ENCODE assay signal across 24 cellular contexts in genomic region chr9:135586601-135587109, GRCh38. TPM values are rescaled to one million over a fixed set of nuclear protein-coding genes. Genes with fewer than 3 reads are reported as not detected.
"Had no signal": no experiment of that assay in that cellular context is flagged by ENCODE, and none has a peak within 500 bp of the region (broad histone marks: within the 10 kb centered on the region; RNA-seq: fewer than 3 reads in every experiment).

No MANE protein-coding gene starts in this region.

- H3K4me1 ChIP-seq: body of pancreas, suprapubic skin had no signal

- ATAC-seq: body of pancreas; left colon; stimulated activated naive CD8-positive, alpha-beta T cell treated with anti-CD3 and anti-CD28 coated beads, Interleukin-15, Interleukin-2, amounts not matched to agents 100 U/mL and 50 U/mL, for 24 hours had no signal

- H3K4me3 ChIP-seq: body of pancreas, dorsolateral prefrontal cortex, lung, suprapubic skin had no signal

- H3K36me3 ChIP-seq: suprapubic skin had no signal

- H3K27ac ChIP-seq: body of pancreas, dorsolateral prefrontal cortex, epithelial cell of prostate, suprapubic skin had no signal

- H3K9me3 ChIP-seq: body of pancreas, suprapubic skin had no signal

- DNase-seq: activated CD4-positive, alpha-beta T cell treated with anti-CD3 and anti-CD28 coated beads for 1 hour; activated CD4-positive, alpha-beta T cell treated with anti-CD3 and anti-CD28 coated beads, Interleukin-2, amount 50 U/mL, for 4 hours; activated naive CD4-positive, alpha-beta T cell treated with Interleukin-2 at 50 U/mL for 16 hours; activated naive CD8-positive, alpha-beta T cell treated with anti-CD3 and anti-CD28 coated beads, Interleukin-2, amount 10 ng/mL, durations not matched to agents 7 days and 5 days; activated T-cell treated with anti-CD3 and anti-CD28 coated beads, Interleukin-2, amount 50 U/mL, for 24 hours; amygdala; body of pancreas; caudate nucleus; endodermal cell; foreskin fibroblast; hippocampal formation; left colon; nephron progenitor cell; occipital lobe; stimulated activated naive CD8-positive, alpha-beta T cell treated with anti-CD3 and anti-CD28 coated beads, Interleukin-15, Interleukin-2, amounts not matched to agents 100 U/mL and 50 U/mL, for 24 hours; trophoblast cell had no signal

- H3K27me3 ChIP-seq: body of pancreas had no signal

RNA-seq across cellular contexts. Expression of gene PAEP, which starts 25.1 kb away (rescaled TPM):
- total RNA-seq: activated naive CD8-positive, alpha-beta T cell treated with anti-CD3 and anti-CD28 coated beads, Interleukin-2, amount 10 ng/mL, durations not matched to agents 7 days and 5 days; activated T-helper 2 cell treated with anti-CD3 and anti-CD28 coated beads, Interferon-gamma antibody, Interleukin-2, Interleukin-4, amounts not matched to agents 10 μg/mL and 5 μg/mL and 100 μg/mL, durations not matched to agents 14 hours and 24 hours and 36 hours; body of pancreas; dorsolateral prefrontal cortex; endodermal cell; glomerular endothelial cell; left colon; occipital lobe; progenitor cell of endocrine pancreas; skeletal muscle tissue had no signal

RNA-seq across cellular contexts. Expression of gene OBP2A, which starts 40.7 kb away (rescaled TPM):
- total RNA-seq: activated naive CD8-positive, alpha-beta T cell treated with anti-CD3 and anti-CD28 coated beads, Interleukin-2, amount 10 ng/mL, durations not matched to agents 7 days and 5 days; activated T-helper 2 cell treated with anti-CD3 and anti-CD28 coated beads, Interferon-gamma antibody, Interleukin-2, Interleukin-4, amounts not matched to agents 10 μg/mL and 5 μg/mL and 100 μg/mL, durations not matched to agents 14 hours and 24 hours and 36 hours; body of pancreas; endodermal cell; glomerular endothelial cell; left colon; lung; occipital lobe; progenitor cell of endocrine pancreas; skeletal muscle tissue had no signal

RNA-seq across cellular contexts. Expression of gene GLT6D1, which starts 52.7 kb away (rescaled TPM):
- total RNA-seq: activated naive CD8-positive, alpha-beta T cell treated with anti-CD3 and anti-CD28 coated beads, Interleukin-2, amount 10 ng/mL, durations not matched to agents 7 days and 5 days; activated T-helper 2 cell treated with anti-CD3 and anti-CD28 coated beads, Interferon-gamma antibody, Interleukin-2, Interleukin-4, amounts not matched to agents 10 μg/mL and 5 μg/mL and 100 μg/mL, durations not matched to agents 14 hours and 24 hours and 36 hours; body of pancreas; dorsolateral prefrontal cortex; glomerular endothelial cell; left colon; lung; occipital lobe; progenitor cell of endocrine pancreas; skeletal muscle tissue; suprapubic skin had no signal
- polyA plus RNA-seq: lung had no signal
